ENCODE assay signal across 9 cellular contexts in genomic region chr14:33792387-33793368, GRCh38.
A peak's percentile ranks its signal among the peaks of the same experiment; 100 is the strongest.
DNase-seq lines count a peak whose midpoint lies in the region; TF ChIP-seq lines count a peak whose summit lies in the region.
"Had no signal": no experiment of that assay in that cellular context is flagged by ENCODE, and none has a peak within 500 bp of the region (broad histone marks: within the 10 kb centered on the region; RNA-seq: fewer than 3 reads in every experiment).

No MANE protein-coding gene starts in this region.

- H3K4me3 ChIP-seq in fibroblast of the aortic adventitia (ENCODE audit: low read depth, low read length): peak overlapping the region; percentile 44
- H3K4me3 ChIP-seq in stomach: peak overlapping the region in 3 of 4 donors; percentile 12 to 18 (median 16)

- TF ChIP-seq EP300 in stomach (IDR thresholded peaks at IDR 0.05): no peak

- no peak overlapping the region for H3K27ac Mint-ChIP-seq in CD14-positive monocyte
- no peak overlapping the region for H3K27ac Mint-ChIP-seq in activated T-helper 2 cell treated with anti-CD3 and anti-CD28 coated beads, Interferon-gamma antibody, Interleukin-2, Interleukin-4, amounts not matched to agents 10 μg/mL and 5 μg/mL and 100 μg/mL, durations not matched to agents 14 hours and 24 hours and 36 hours
- peak overlapping the region; percentile 57 for H3K27ac Mint-ChIP-seq in neural crest cell (ENCODE audit: unreplicated experiment)
- H3K27ac Mint-ChIP-seq: IgD-negative memory B cell had no signal

- H3K9me3 Mint-ChIP-seq in CD14-positive monocyte: peaks cover 0 to 2% (median 0%) of the 10 kb centered on the region in 7 donors
- no peaks in the 10 kb centered on the region for H3K9me3 Mint-ChIP-seq in activated T-helper 2 cell treated with anti-CD3 and anti-CD28 coated beads, Interferon-gamma antibody, Interleukin-2, Interleukin-4, amounts not matched to agents 10 μg/mL and 5 μg/mL and 100 μg/mL, durations not matched to agents 14 hours and 24 hours and 36 hours
- H3K9me3 Mint-ChIP-seq in neural crest cell: peaks cover 2% of the 10 kb centered on the region
- H3K9me3 Mint-ChIP-seq: IgD-negative memory B cell had no signal

- H3K4me3 Mint-ChIP-seq in CD14-positive monocyte (peak overlapping the region in 1 of 2 donors; percentile 54), neural crest cell (peak overlapping the region; percentile 24)
- H3K4me3 Mint-ChIP-seq in activated T-helper 2 cell treated with anti-CD3 and anti-CD28 coated beads, Interferon-gamma antibody, Interleukin-2, Interleukin-4, amounts not matched to agents 10 μg/mL and 5 μg/mL and 100 μg/mL, durations not matched to agents 14 hours and 24 hours and 36 hours (ENCODE audit: low read depth): peak overlapping the region; percentile 46

- H3K36me3 Mint-ChIP-seq in CD14-positive monocyte (no peaks in the 10 kb centered on the region), neural crest cell (ENCODE audit: low read depth) (peaks cover 4% of the 10 kb centered on the region)
- H3K36me3 Mint-ChIP-seq in activated T-helper 2 cell treated with anti-CD3 and anti-CD28 coated beads, Interferon-gamma antibody, Interleukin-2, Interleukin-4, amounts not matched to agents 10 μg/mL and 5 μg/mL and 100 μg/mL, durations not matched to agents 14 hours and 24 hours and 36 hours (ENCODE audit: low read depth): no peaks in the 10 kb centered on the region
- H3K36me3 Mint-ChIP-seq: IgD-negative memory B cell had no signal

- peak; percentile 50 for DNase-seq in CD14-positive monocyte (ENCODE audit: low spot score)
- peak; percentile 79 for DNase-seq in GM20000 (ENCODE audit: low spot score)
- DNase-seq in Kasumi-1 (lab: John Stamatoyannopoulos, UW): peak; percentile 71 to 77
- DNase-seq in RKO (ENCODE audit: low spot score): peak; percentile 69
- DNase-seq in activated T-helper 2 cell treated with anti-CD3 and anti-CD28 coated beads, Interferon-gamma antibody, Interleukin-2, Interleukin-4, amounts not matched to agents 10 μg/mL and 5 μg/mL and 100 μg/mL, durations not matched to agents 14 hours and 24 hours and 36 hours (ENCODE audit: low spot score): peak; percentile 60
- peak; percentile 89 for DNase-seq in fibroblast of the aortic adventitia (ENCODE audit: low read depth)
- DNase-seq in neural crest cell (ENCODE audit: low read depth, low spot score): peak; percentile 92
- DNase-seq in stomach: peak; percentile 85

- WGBS in stomach, 5 donors: 13 to 19% (median 18%) methylated on average over 19 of the region's 19 CpGs

- H3K4me1 Mint-ChIP-seq in CD14-positive monocyte (peaks cover 4% of the 10 kb centered on the region), neural crest cell (peaks cover 54% of the 10 kb centered on the region)
- peaks cover 24% of the 10 kb centered on the region for H3K4me1 Mint-ChIP-seq in activated T-helper 2 cell treated with anti-CD3 and anti-CD28 coated beads, Interferon-gamma antibody, Interleukin-2, Interleukin-4, amounts not matched to agents 10 μg/mL and 5 μg/mL and 100 μg/mL, durations not matched to agents 14 hours and 24 hours and 36 hours (ENCODE audit: low read depth)

- no peak for TF ChIP-seq POLR2A in stomach (IDR thresholded peaks at IDR 0.05)

- peak overlapping the region in 2 of 5 donors; percentile 17 to 29 for H3K27ac ChIP-seq in stomach

- no peaks in the 10 kb centered on the region for H3K27me3 ChIP-seq in stomach

- intact Hi-C loops in CD14-positive monocyte (cut with micrococcal nuclease): loop anchor here (2.0 to 5.0 kb wide), 2 partner anchors 1214 to 1215 kb away; no protein-coding TSS in a partner anchor
- intact Hi-C loops in activated T-helper 2 cell treated with anti-CD3 and anti-CD28 coated beads, Interferon-gamma antibody, Interleukin-2, Interleukin-4, amounts not matched to agents 10 μg/mL and 5 μg/mL and 100 μg/mL, durations not matched to agents 14 hours and 24 hours and 36 hours (cut with micrococcal nuclease): loop anchor here (5.0 to 10.0 kb wide), 4 partner anchors 315 to 1215 kb away; partner anchors contain the start of gene NPAS3
- intact Hi-C loops in stomach (cut with DNase I; ENCODE audit: low total_unique reads): loop anchor here (5.0 kb wide), 1 partner anchor 1215 kb away; no protein-coding TSS in a partner anchor

- H3K4me1 ChIP-seq in stomach: peaks cover 0 to 24% (median 9%) of the 10 kb centered on the region in 4 donors

- no peaks in the 10 kb centered on the region for H3K9me3 ChIP-seq in stomach

- TF ChIP-seq CTCF in CD14-positive monocyte (IDR thresholded peaks at IDR 0.05): peak; percentile 91
- TF ChIP-seq CTCF in GM20000 (IDR thresholded peaks at IDR 0.05; ENCODE audit: extremely low read depth, missing control alignments): peak; percentile 90
- peak; percentile 91 for TF ChIP-seq CTCF in fibroblast of the aortic adventitia (IDR thresholded peaks at IDR 0.05; ENCODE audit: insufficient read depth, low read length)
- TF ChIP-seq CTCF in neural crest cell (conservative IDR thresholded peaks at IDR 0.05): peak; percentile 97
- TF ChIP-seq CTCF in stomach (IDR thresholded peaks at IDR 0.05): peak in 5 of 7 experiments; percentile 73 to 97 (median 86)

- H3K36me3 ChIP-seq in stomach: no peaks in the 10 kb centered on the region

- H3K27me3 Mint-ChIP-seq in CD14-positive monocyte (ENCODE audit: low read depth in 3 of 3) (peaks cover 22 to 32% (median 24%) of the 10 kb centered on the region in 3 donors), neural crest cell (ENCODE audit: low read depth) (no peaks in the 10 kb centered on the region)
- peaks cover 52% of the 10 kb centered on the region for H3K27me3 Mint-ChIP-seq in activated T-helper 2 cell treated with anti-CD3 and anti-CD28 coated beads, Interferon-gamma antibody, Interleukin-2, Interleukin-4, amounts not matched to agents 10 μg/mL and 5 μg/mL and 100 μg/mL, durations not matched to agents 14 hours and 24 hours and 36 hours (ENCODE audit: low read depth)
